Comparison of ENCODE assay signal across 1 cellular context in the genomic region with DNA sequence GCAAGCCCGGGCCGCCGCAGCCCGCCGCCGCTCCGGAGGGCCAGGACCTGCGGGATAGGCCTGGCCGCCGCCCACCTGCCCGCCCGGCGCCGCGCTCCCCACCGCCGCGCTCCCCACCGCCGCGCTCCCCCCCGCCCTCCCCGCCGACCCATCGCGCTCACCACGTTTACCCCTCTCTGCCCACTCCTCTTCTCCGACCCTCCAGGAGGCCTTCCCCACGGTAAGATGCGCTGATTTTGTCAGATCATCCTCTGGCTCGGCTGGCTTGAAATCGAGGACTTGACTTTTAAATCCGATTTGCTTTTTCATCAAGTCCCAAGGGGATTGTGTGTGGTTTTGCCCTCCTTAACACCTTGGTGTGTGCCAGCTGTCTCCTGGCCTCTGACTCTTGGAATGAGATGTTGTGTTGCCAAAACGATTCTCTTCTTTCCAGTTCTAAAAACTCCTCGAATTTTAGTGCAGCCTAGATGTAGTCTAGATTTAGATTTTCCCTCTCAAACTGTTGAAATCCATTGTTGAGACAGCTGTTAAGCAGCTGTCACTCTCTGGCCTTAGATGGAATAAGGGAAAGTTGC.
A peak's percentile ranks its signal among the peaks of the same experiment; 100 is the strongest.
TF ChIP-seq lines count a peak whose summit lies in the region.

No MANE protein-coding gene starts in this region.

TF ChIP-seq in K562, 482 proteins besides CTCF, POLR2A, EP300 and RAD21 (continued from another document):
- TF ChIP-seq, protein P1, sequence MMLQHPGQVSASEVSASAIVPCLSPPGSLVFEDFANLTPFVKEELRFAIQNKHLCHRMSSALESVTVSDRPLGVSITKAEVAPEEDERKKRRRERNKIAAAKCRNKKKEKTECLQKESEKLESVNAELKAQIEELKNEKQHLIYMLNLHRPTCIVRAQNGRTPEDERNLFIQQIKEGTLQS (IDR thresholded peaks at IDR 0.05): no peak
- TF ChIP-seq, protein P1 (CRISPR knock-in tag; conservative IDR thresholded peaks at IDR 0.05): no peak
- TF ChIP-seq SIN3A (IDR thresholded peaks at IDR 0.05; ENCODE audit: borderline replicate concordance in 2 of 2, control insufficient read depth in 1 of 2, low read depth in 2 of 2, low read length in 2 of 2) (0 out of 4 replicates have a peak, but pooled peaks of 1 of the 2 experiments have one; percentile 7), SMARCA4 (IDR thresholded peaks at IDR 0.05) (no peak), POLR2G (IDR thresholded peaks at IDR 0.05; ENCODE audit: low read depth, low read length) (no peak), ATF7 (IDR thresholded peaks at IDR 0.05) (no peak), ZBED1 (IDR thresholded peaks at IDR 0.05) (no peak), CHD2 (IDR thresholded peaks at IDR 0.05; ENCODE audit: low read depth, low read length) (0 out of 2 replicates have a peak, but pooled peaks have one; percentile 11), FOXA3 (CRISPR knock-in tag; conservative IDR thresholded peaks at IDR 0.05 in 1 of 2, IDR thresholded peaks at IDR 0.05 in 1 of 2) (0 out of 4 replicates have a peak, but pooled peaks of 1 of the 2 experiments have one; percentile 35)
- TF ChIP-seq, protein P2, sequence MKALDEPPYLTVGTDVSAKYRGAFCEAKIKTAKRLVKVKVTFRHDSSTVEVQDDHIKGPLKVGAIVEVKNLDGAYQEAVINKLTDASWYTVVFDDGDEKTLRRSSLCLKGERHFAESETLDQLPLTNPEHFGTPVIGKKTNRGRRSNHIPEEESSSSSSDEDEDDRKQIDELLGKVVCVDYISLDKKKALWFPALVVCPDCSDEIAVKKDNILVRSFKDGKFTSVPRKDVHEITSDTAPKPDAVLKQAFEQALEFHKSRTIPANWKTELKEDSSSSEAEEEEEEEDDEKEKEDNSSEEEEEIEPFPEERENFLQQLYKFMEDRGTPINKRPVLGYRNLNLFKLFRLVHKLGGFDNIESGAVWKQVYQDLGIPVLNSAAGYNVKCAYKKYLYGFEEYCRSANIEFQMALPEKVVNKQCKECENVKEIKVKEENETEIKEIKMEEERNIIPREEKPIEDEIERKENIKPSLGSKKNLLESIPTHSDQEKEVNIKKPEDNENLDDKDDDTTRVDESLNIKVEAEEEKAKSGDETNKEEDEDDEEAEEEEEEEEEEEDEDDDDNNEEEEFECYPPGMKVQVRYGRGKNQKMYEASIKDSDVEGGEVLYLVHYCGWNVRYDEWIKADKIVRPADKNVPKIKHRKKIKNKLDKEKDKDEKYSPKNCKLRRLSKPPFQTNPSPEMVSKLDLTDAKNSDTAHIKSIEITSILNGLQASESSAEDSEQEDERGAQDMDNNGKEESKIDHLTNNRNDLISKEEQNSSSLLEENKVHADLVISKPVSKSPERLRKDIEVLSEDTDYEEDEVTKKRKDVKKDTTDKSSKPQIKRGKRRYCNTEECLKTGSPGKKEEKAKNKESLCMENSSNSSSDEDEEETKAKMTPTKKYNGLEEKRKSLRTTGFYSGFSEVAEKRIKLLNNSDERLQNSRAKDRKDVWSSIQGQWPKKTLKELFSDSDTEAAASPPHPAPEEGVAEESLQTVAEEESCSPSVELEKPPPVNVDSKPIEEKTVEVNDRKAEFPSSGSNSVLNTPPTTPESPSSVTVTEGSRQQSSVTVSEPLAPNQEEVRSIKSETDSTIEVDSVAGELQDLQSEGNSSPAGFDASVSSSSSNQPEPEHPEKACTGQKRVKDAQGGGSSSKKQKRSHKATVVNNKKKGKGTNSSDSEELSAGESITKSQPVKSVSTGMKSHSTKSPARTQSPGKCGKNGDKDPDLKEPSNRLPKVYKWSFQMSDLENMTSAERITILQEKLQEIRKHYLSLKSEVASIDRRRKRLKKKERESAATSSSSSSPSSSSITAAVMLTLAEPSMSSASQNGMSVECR (CRISPR knock-in tag; IDR thresholded peaks at IDR 0.05): peak; percentile 8; the same call in 1 of the 2 replicates
- TF ChIP-seq, protein P3, sequence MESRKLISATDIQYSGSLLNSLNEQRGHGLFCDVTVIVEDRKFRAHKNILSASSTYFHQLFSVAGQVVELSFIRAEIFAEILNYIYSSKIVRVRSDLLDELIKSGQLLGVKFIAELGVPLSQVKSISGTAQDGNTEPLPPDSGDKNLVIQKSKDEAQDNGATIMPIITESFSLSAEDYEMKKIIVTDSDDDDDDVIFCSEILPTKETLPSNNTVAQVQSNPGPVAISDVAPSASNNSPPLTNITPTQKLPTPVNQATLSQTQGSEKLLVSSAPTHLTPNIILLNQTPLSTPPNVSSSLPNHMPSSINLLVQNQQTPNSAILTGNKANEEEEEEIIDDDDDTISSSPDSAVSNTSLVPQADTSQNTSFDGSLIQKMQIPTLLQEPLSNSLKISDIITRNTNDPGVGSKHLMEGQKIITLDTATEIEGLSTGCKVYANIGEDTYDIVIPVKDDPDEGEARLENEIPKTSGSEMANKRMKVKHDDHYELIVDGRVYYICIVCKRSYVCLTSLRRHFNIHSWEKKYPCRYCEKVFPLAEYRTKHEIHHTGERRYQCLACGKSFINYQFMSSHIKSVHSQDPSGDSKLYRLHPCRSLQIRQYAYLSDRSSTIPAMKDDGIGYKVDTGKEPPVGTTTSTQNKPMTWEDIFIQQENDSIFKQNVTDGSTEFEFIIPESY (CRISPR knock-in tag; IDR thresholded peaks at IDR 0.05): no peak
